23 cellular contexts compared by ENCODE assay signal in genomic region chr2:222532315-222532714, GRCh38.
DNase-seq lines count a peak whose midpoint lies in the region; ATAC-seq and TF ChIP-seq lines count a peak whose summit lies in the region.
"Had no signal": no experiment of that assay in that cellular context is flagged by ENCODE, and none has a peak within 500 bp of the region (broad histone marks: within the 10 kb centered on the region; RNA-seq: fewer than 3 reads in every experiment).

No MANE protein-coding gene starts in this region.

- H3K4me1 ChIP-seq in mammary epithelial cell (ENCODE audit: insufficient read depth, low read length) (no peaks in the 10 kb centered on the region), breast epithelium (no peaks in the 10 kb centered on the region), A673 (ENCODE audit: insufficient read depth, low read length, poor library complexity, severe bottlenecking) (no peaks in the 10 kb centered on the region)
- H3K4me1 ChIP-seq: BE2C had no signal

- dilution Hi-C loops in mammary epithelial cell (cut with HindIII; ENCODE audit: low sequenced_read_pairs) = loop anchor here (5.0 kb wide), 1 partner anchor 45 kb away; no protein-coding TSS in a partner anchor

- no peaks in the 10 kb centered on the region for H3K79me2 ChIP-seq in mammary epithelial cell (ENCODE audit: insufficient read depth, low read length)

- H3K36me3 ChIP-seq in mammary epithelial cell (ENCODE audit: insufficient read depth, low read length) = no peaks in the 10 kb centered on the region
- no peaks in the 10 kb centered on the region for H3K36me3 ChIP-seq in breast epithelium
- no peaks in the 10 kb centered on the region for H3K36me3 ChIP-seq in A673 (ENCODE audit: insufficient read depth, low read length, poor library complexity, severe bottlenecking)
- H3K36me3 ChIP-seq: BE2C had no signal

- no peaks in the 10 kb centered on the region for H3K4me1 Mint-ChIP-seq in stimulated activated effector memory CD8-positive, alpha-beta T cell treated with anti-CD3 and anti-CD28 coated beads, Interleukin-12 subunit alpha, Interleukin-12 subunit beta, amount 100 ng/mL, for 72 hours

- H3K27ac ChIP-seq in mammary epithelial cell (ENCODE audit: insufficient read depth, low read depth, low read length) (no peak overlapping the region), breast epithelium (no peak overlapping the region), A673 (ENCODE audit: low read depth, low read length, poor library complexity, severe bottlenecking) (no peak overlapping the region)
- H3K27ac ChIP-seq: 22Rv1, KMS-11, SK-N-MC had no signal

- POLR2A ChIA-PET in A673 (lab: Charles Lee; ENCODE audit: low non-redundant PET) = no interaction called here

- H2AFZ ChIP-seq in mammary epithelial cell (ENCODE audit: low read depth, low read length) = no peak overlapping the region

- H3K9me3 Mint-ChIP-seq in stimulated activated effector memory CD8-positive, alpha-beta T cell treated with anti-CD3 and anti-CD28 coated beads, Interleukin-12 subunit alpha, Interleukin-12 subunit beta, amount 100 ng/mL, for 72 hours = no peaks in the 10 kb centered on the region
- H3K9me3 Mint-ChIP-seq: CD4-positive, CD25-positive, alpha-beta regulatory T cell had no signal

- TF ChIP-seq POLR2A in breast epithelium (IDR thresholded peaks at IDR 0.05) (no peak), lower leg skin (IDR thresholded peaks at IDR 0.05) (no peak)

- no peaks in the 10 kb centered on the region for H3K9me3 ChIP-seq in mammary epithelial cell (replicated peaks; ENCODE audit: insufficient read depth, low read length)
- H3K9me3 ChIP-seq in breast epithelium = no peaks in the 10 kb centered on the region
- no peaks in the 10 kb centered on the region for H3K9me3 ChIP-seq in A673 (ENCODE audit: low read depth, low read length, poor library complexity, severe bottlenecking)
- H3K9me3 ChIP-seq: BE2C had no signal

- CTCF ChIA-PET in mammary epithelial cell (lab: Charles Lee; ENCODE audit: low non-redundant PET) = no interaction called here
- CTCF ChIA-PET in A673 (lab: Charles Lee) = no interaction called here

- in situ Hi-C loops in mammary epithelial cell (cut with MboI; ENCODE audit: low sequenced_read_pairs in 2 of 2) = no loop called here

- no peak overlapping the region for H3K9ac ChIP-seq in mammary epithelial cell (ENCODE audit: insufficient read depth, low read length)
- H3K9ac ChIP-seq: KMS-11 had no signal

- H3K4me2 ChIP-seq in mammary epithelial cell (ENCODE audit: insufficient read depth, low read depth, low read length) = no peak overlapping the region
- H3K4me2 ChIP-seq: KMS-11 had no signal

- no peak overlapping the region for H3K27ac Mint-ChIP-seq in stimulated activated effector memory CD8-positive, alpha-beta T cell treated with anti-CD3 and anti-CD28 coated beads, Interleukin-12 subunit alpha, Interleukin-12 subunit beta, amount 100 ng/mL, for 72 hours
- H3K27ac Mint-ChIP-seq: CD4-positive, CD25-positive, alpha-beta regulatory T cell had no signal

- BruUV-seq in mammary epithelial cell (replicated peaks; lab: Mats Ljungman, UMichigan) (TSS peak; percentile 68), A673 (replicated peaks; lab: Mats Ljungman, UMichigan) (no TSS peak)

- DNase-seq in mammary epithelial cell (peak; percentile 35), breast epithelium (ENCODE audit: low spot score in 2 of 2) (no peak), epithelial cell of esophagus (ENCODE audit: low read depth) (peak; percentile 94), lower leg skin (ENCODE audit: low spot score in 2 of 2) (peak; percentile 80 to 87), A673 (ENCODE audit: low spot score) (no peak)
- DNase-seq in stimulated activated effector memory CD8-positive, alpha-beta T cell treated with anti-CD3 and anti-CD28 coated beads, Interleukin-12 subunit alpha, Interleukin-12 subunit beta, amount 100 ng/mL, for 72 hours (ENCODE audit: low spot score in 2 of 2) = no peak
- DNase-seq: ACHN; BE2C; CD4-positive, CD25-positive, alpha-beta regulatory T cell; HCEC 1CT; IMR-90; MM.1S; NCI-H1694; NCI-H2029 treated with DMSO at 0.1 percent for 48 hours; NCI-H226; NCI-H510A; NCI-H69; SIG-M5 had no signal

- TF ChIP-seq CTCF in mammary epithelial cell (conservative IDR thresholded peaks at IDR 0.05 in 1 of 2, IDR thresholded peaks at IDR 0.05 in 1 of 2; ENCODE audit: extremely low read depth in 1 of 2, insufficient read depth in 1 of 2, low read depth in 1 of 2, low read length in 2 of 2) = no peak
- no peak for TF ChIP-seq CTCF in breast epithelium (IDR thresholded peaks at IDR 0.05)
- TF ChIP-seq CTCF in epithelial cell of esophagus (IDR thresholded peaks at IDR 0.05; ENCODE audit: insufficient read depth, low read depth, low read length, missing control alignments) = no peak
- TF ChIP-seq CTCF in lower leg skin (IDR thresholded peaks at IDR 0.05) = no peak
- TF ChIP-seq CTCF in A673 (conservative IDR thresholded peaks at IDR 0.05; ENCODE audit: low read depth, low read length) = no peak

- H3K4me3 Mint-ChIP-seq in stimulated activated effector memory CD8-positive, alpha-beta T cell treated with anti-CD3 and anti-CD28 coated beads, Interleukin-12 subunit alpha, Interleukin-12 subunit beta, amount 100 ng/mL, for 72 hours = no peak overlapping the region
- H3K4me3 Mint-ChIP-seq: CD4-positive, CD25-positive, alpha-beta regulatory T cell had no signal

- intact Hi-C loops in mammary epithelial cell (cut with micrococcal nuclease) = no loop called here
- intact Hi-C loops in breast epithelium (cut with DNase I; ENCODE audit: low total_unique reads) = no loop called here
- intact Hi-C loops in lower leg skin (cut with DNase I; ENCODE audit: low total_unique reads) = no loop called here
- intact Hi-C loops in A673 (cut with micrococcal nuclease; ENCODE audit: unreplicated experiment) = no loop called here

- no peaks in the 10 kb centered on the region for H3K27me3 ChIP-seq in mammary epithelial cell (ENCODE audit: insufficient read depth, low read length)
- no peaks in the 10 kb centered on the region for H3K27me3 ChIP-seq in breast epithelium
- H3K27me3 ChIP-seq in A673 (replicated peaks; ENCODE audit: insufficient read depth, low read depth, low read length, poor library complexity) = no peaks in the 10 kb centered on the region
- H3K27me3 ChIP-seq: BE2C had no signal

- H3K4me3 ChIP-seq in mammary epithelial cell (replicated peaks in 1 of 3; ENCODE audit: insufficient read depth in 1 of 3, low read depth in 2 of 3, low read length in 3 of 3) = no peak overlapping the region
- no peak overlapping the region for H3K4me3 ChIP-seq in breast epithelium
- H3K4me3 ChIP-seq in epithelial cell of esophagus (ENCODE audit: low read length) = no peak overlapping the region
- H3K4me3 ChIP-seq in lower leg skin (ENCODE audit: low read depth, poor library complexity, severe bottlenecking) = no peak overlapping the region
- no peak overlapping the region for H3K4me3 ChIP-seq in A673 (ENCODE audit: low read depth, low read length, poor library complexity, severe bottlenecking)
- H3K4me3 ChIP-seq: SK-N-MC had no signal

- 71% methylated on average over 4 of the region's 5 CpGs for WGBS in mammary epithelial cell (ENCODE audit: low coverage, missing lambda C conversion rate)
- 49 to 58% methylated on average over 5 of the region's 5 CpGs for WGBS in lower leg skin, 2 donors

- ATAC-seq in stimulated activated effector memory CD8-positive, alpha-beta T cell treated with anti-CD3 and anti-CD28 coated beads, Interleukin-12 subunit alpha, Interleukin-12 subunit beta, amount 100 ng/mL, for 72 hours = no peak
- ATAC-seq in GM21529 (IDR thresholded peaks at IDR 0.05; ENCODE audit: unreplicated experiment) = no peak
- ATAC-seq: Panc1 had no signal

- no peaks in the 10 kb centered on the region for H4K20me1 ChIP-seq in mammary epithelial cell (ENCODE audit: insufficient read depth, low read length)

- peaks cover 5% of the 10 kb centered on the region for H3K36me3 Mint-ChIP-seq in stimulated activated effector memory CD8-positive, alpha-beta T cell treated with anti-CD3 and anti-CD28 coated beads, Interleukin-12 subunit alpha, Interleukin-12 subunit beta, amount 100 ng/mL, for 72 hours

Comparison
In these comparisons a context has a peak if more than half of its experiments do, and no peak if none do; other contexts are left out.
1. DNase-seq: peak in mammary epithelial cell (single experiment), epithelial cell of esophagus (single experiment) and lower leg skin (2 of 2); none in breast epithelium (0 of 2), A673 (single experiment) and stimulated activated effector memory CD8-positive, alpha-beta T cell treated with anti-CD3 and anti-CD28 coated beads, Interleukin-12 subunit alpha, Interleukin-12 subunit beta, amount 100 ng/mL, for 72 hours (0 of 2).